In the genomic region with DNA sequence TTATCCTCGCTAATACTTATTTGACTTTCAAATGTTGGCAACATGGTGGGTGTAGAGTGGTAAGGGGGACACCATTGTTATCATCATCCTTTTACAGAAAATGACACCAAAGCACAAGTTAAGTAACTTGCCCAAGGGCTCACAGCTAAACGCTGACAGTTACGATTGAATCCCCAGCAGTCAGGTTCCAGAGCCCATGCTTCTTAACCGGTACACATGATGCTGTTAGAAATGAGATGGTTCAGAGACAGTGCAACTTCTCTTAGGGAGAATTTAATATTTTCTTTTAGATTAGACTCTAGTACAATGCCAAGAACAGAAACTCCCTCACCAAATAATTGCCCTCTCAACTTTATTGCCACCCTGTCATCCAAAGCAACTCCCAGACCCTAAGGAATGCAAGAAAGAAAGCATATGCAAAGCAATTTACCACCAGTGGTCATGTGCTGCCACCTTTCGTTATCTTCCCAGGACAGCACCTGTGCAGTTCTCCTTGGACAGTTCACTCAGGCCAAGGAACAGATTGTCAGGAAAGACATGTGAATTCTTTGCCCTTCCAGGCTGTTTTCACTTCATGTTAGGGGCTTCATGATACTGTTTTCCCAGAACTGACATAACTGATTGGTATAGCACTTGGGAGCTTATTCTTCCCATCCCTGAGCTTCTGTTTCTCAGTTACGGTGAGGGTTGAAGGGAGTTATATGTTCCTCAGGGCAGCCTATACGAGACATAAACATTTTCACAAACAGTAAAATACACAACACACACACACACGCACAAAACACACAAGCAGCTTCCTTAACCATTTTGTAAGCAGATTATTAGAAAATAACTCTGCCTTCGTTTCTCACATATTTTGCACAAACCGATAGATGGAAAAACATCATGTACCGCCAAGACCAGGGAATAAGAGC, we compare ENCODE assay signal across 8 cellular contexts. TPM values are rescaled to one million over a fixed set of nuclear protein-coding genes. Genes with fewer than 3 reads are reported as not detected.
DNase-seq lines count a peak whose midpoint lies in the region; ATAC-seq, FAIRE-seq and TF ChIP-seq lines count a peak whose summit lies in the region.

No MANE protein-coding gene starts in this region.

- H3K9me3 Mint-ChIP-seq in CD4-positive, CD25-positive, alpha-beta regulatory T cell: no peaks in the 10 kb centered on the region
- H3K9me3 Mint-ChIP-seq in naive B cell: no peaks in the 10 kb centered on the region

- peak; percentile 35 to 41 for ATAC-seq in CD4-positive, CD25-positive, alpha-beta regulatory T cell (ENCODE audit: low read depth in 2 of 2)
- ATAC-seq in naive B cell (ENCODE audit: low read depth in 2 of 2): no peak
- ATAC-seq in GM19455 (IDR thresholded peaks at IDR 0.05; ENCODE audit: unreplicated experiment): no peak
- no peak for ATAC-seq in omental fat pad (ENCODE audit: low FRiP score)

- peak; percentile 72; the same call in 1 of the 2 replicates for TF ChIP-seq POLR2A in GM12892 (IDR thresholded peaks at IDR 0.05; ENCODE audit: low read depth, low read length)

- H3K27me3 ChIP-seq in CD4-positive, CD25-positive, alpha-beta regulatory T cell (ENCODE audit: control insufficient read depth, insufficient read depth, low read length): no peaks in the 10 kb centered on the region
- H3K27me3 ChIP-seq in OCI-LY3 (ENCODE audit: low read depth, low read length) (no peaks in the 10 kb centered on the region), bronchial epithelial cell (ENCODE audit: control insufficient read depth, insufficient read depth, low read length) (no peaks in the 10 kb centered on the region)

- peaks cover 58% of the 10 kb centered on the region for H3K79me2 ChIP-seq in OCI-LY3 (ENCODE audit: low read length)

- no peak overlapping the region for H3K4me3 ChIP-seq in CD4-positive, CD25-positive, alpha-beta regulatory T cell (ENCODE audit: low read depth, low read length)
- H3K4me3 ChIP-seq in OCI-LY3 (ENCODE audit: low read length) (peak overlapping the region; percentile 44), bronchial epithelial cell (ENCODE audit: low read depth, low read length) (no peak overlapping the region)

- DNase-seq in CD4-positive, CD25-positive, alpha-beta regulatory T cell: peak; percentile 23 to 56 (median 36)
- DNase-seq in GM12892 (ENCODE audit: insufficient read length) (no peak), bronchial epithelial cell (ENCODE audit: low read depth) (peak; percentile 62), naive B cell (peak; percentile 42), midbrain (lab: John Stamatoyannopoulos, UW) (no peak), omental fat pad (ENCODE audit: low spot score) (no peak)

- H3K27ac Mint-ChIP-seq in CD4-positive, CD25-positive, alpha-beta regulatory T cell: peak overlapping the region in 2 of 3 donors; percentile 26 to 88
- peak overlapping the region; percentile 86 to 99 (median 97) for H3K27ac Mint-ChIP-seq in naive B cell

- peak overlapping the region; percentile 29; the same call in 1 of the 2 replicates for H3K9ac ChIP-seq in OCI-LY3 (ENCODE audit: low read length)

- no peaks in the 10 kb centered on the region for H3K36me3 ChIP-seq in CD4-positive, CD25-positive, alpha-beta regulatory T cell (ENCODE audit: control insufficient read depth, insufficient read depth, low read length)
- H3K36me3 ChIP-seq in OCI-LY3 (replicated peaks; ENCODE audit: low read depth, low read length): peaks cover 24% of the 10 kb centered on the region
- H3K36me3 ChIP-seq in bronchial epithelial cell (ENCODE audit: control insufficient read depth, insufficient read depth, low read length): no peaks in the 10 kb centered on the region

- no peaks in the 10 kb centered on the region for H3K36me3 Mint-ChIP-seq in CD4-positive, CD25-positive, alpha-beta regulatory T cell
- H3K36me3 Mint-ChIP-seq in naive B cell: peaks cover 23 to 28% of the 10 kb centered on the region in 2 donors

- H3K27ac ChIP-seq in CD4-positive, CD25-positive, alpha-beta regulatory T cell (ENCODE audit: insufficient read depth, low read length, poor library complexity, severe bottlenecking): no peak overlapping the region
- H3K27ac ChIP-seq in OCI-LY3 (ENCODE audit: low read length): peak overlapping the region; percentile 61

- peak overlapping the region in 1 of 4 donors; percentile 48 for H3K4me3 Mint-ChIP-seq in CD4-positive, CD25-positive, alpha-beta regulatory T cell
- H3K4me3 Mint-ChIP-seq in naive B cell: peak overlapping the region; percentile 85 to 100 (median 99)

- peak; percentile 87 for FAIRE-seq in GM12892 (lab: Jason Lieb, UNC)
- no peak for FAIRE-seq in bronchial epithelial cell (lab: Jason Lieb, UNC)

- no peak overlapping the region for H2AFZ ChIP-seq in OCI-LY3 (ENCODE audit: low read depth, low read length)

- H3K27me3 Mint-ChIP-seq in CD4-positive, CD25-positive, alpha-beta regulatory T cell: no peaks in the 10 kb centered on the region
- H3K27me3 Mint-ChIP-seq in naive B cell: no peaks in the 10 kb centered on the region

- H4K20me1 ChIP-seq in OCI-LY3 (ENCODE audit: insufficient read depth, low read length): 0 out of 2 replicates have a peak, but pooled peaks cover 9% of the 10 kb centered on the region

- TF ChIP-seq CTCF in OCI-LY3 (IDR thresholded peaks at IDR 0.05; ENCODE audit: low read depth, low read length) (peak; percentile 71), bronchial epithelial cell (IDR thresholded peaks at IDR 0.05; ENCODE audit: insufficient read depth, low read length, severe bottlenecking) (peak; percentile 71), omental fat pad (IDR thresholded peaks at IDR 0.05) (no peak)

- peaks cover 29 to 75% (median 51%) of the 10 kb centered on the region in 4 donors for H3K4me1 Mint-ChIP-seq in CD4-positive, CD25-positive, alpha-beta regulatory T cell
- H3K4me1 Mint-ChIP-seq in naive B cell: peaks cover 86 to 93% (median 86%) of the 10 kb centered on the region in 3 donors

- no peaks in the 10 kb centered on the region for H3K9me3 ChIP-seq in CD4-positive, CD25-positive, alpha-beta regulatory T cell (ENCODE audit: control insufficient read depth in 2 of 2, low read length in 2 of 2)
- H3K9me3 ChIP-seq in OCI-LY3 (ENCODE audit: insufficient read depth, low read length): peaks cover 3% of the 10 kb centered on the region; the same call in 1 of the 2 replicates

- peak overlapping the region; percentile 72 for H3K4me2 ChIP-seq in OCI-LY3 (ENCODE audit: low read length)

- H3K4me1 ChIP-seq in CD4-positive, CD25-positive, alpha-beta regulatory T cell (ENCODE audit: control insufficient read depth, insufficient read depth, low read length, poor library complexity, severe bottlenecking): peaks cover 38% of the 10 kb centered on the region
- peaks cover 75% of the 10 kb centered on the region for H3K4me1 ChIP-seq in OCI-LY3 (ENCODE audit: low read length)

RNA-seq across cellular contexts. Expression of gene HLA-DMA, which starts 5.1 kb away (rescaled TPM):
- total RNA-seq in CD4-positive, CD25-positive, alpha-beta regulatory T cell: 53.1 TPM
- 10 to 100 TPM; 32.3 to 89.3 (median 70.1) TPM for polyA plus RNA-seq in CD4-positive, CD25-positive, alpha-beta regulatory T cell
- polyA plus RNA-seq in GM12892 (2012; ENCODE audit: missing spikeins): 301 TPM
- 0.26 and 2.8 TPM in 2 replicates for total RNA-seq in bronchial epithelial cell
- 1,000 to 10,000 TPM; 1,101 to 1,557 (median 1,371) TPM for polyA plus RNA-seq in naive B cell (ENCODE audit: low read depth in 6 of 6)
- total RNA-seq in omental fat pad: 10 to 100 TPM; 27.6 to 81.7 (median 55.7) TPM

RNA-seq across cellular contexts. Expression of gene HLA-DMB, which starts 7.0 kb away (rescaled TPM):
- 17.6 TPM for total RNA-seq in CD4-positive, CD25-positive, alpha-beta regulatory T cell
- 10 to 100 TPM; 12.8 to 44.2 (median 32.4) TPM for polyA plus RNA-seq in CD4-positive, CD25-positive, alpha-beta regulatory T cell
- 251 TPM for polyA plus RNA-seq in GM12892 (2012; ENCODE audit: missing spikeins)
- total RNA-seq in bronchial epithelial cell: 0.26 and 0.38 TPM in 2 replicates
- polyA plus RNA-seq in naive B cell (ENCODE audit: low read depth in 6 of 6): 1,000 to 10,000 TPM; 1,171 to 1,354 (median 1,198) TPM
- total RNA-seq in omental fat pad: 10 to 100 TPM; 18.4 to 79.6 (median 35.0) TPM

RNA-seq across cellular contexts. Expression of gene BRD2, which starts 20.6 kb away (rescaled TPM):
- total RNA-seq in CD4-positive, CD25-positive, alpha-beta regulatory T cell: 425 TPM
- 10 to 100 TPM; 43.9 to 58.7 (median 53.8) TPM for polyA plus RNA-seq in CD4-positive, CD25-positive, alpha-beta regulatory T cell
- 187 TPM for polyA plus RNA-seq in GM12892 (2012; ENCODE audit: missing spikeins)
- total RNA-seq in bronchial epithelial cell: 57.1 and 71.7 TPM in 2 replicates
- 100 to 1,000 TPM in 1 of 6 donors, 10 to 100 TPM in 5; 26.9 to 148 (median 48.5) TPM for polyA plus RNA-seq in naive B cell (ENCODE audit: low read depth in 6 of 6)
- 100 to 1,000 TPM; 133 to 257 (median 154) TPM for total RNA-seq in omental fat pad

Comparison
In these comparisons a context has a peak if more than half of its experiments do, and no peak if none do; other contexts are left out.
1. ATAC-seq: peak in CD4-positive, CD25-positive, alpha-beta regulatory T cell (2 of 2); none in naive B cell (0 of 2), GM19455 (single experiment) and omental fat pad (single experiment).
2. DNase-seq: peak in CD4-positive, CD25-positive, alpha-beta regulatory T cell (3 of 3), bronchial epithelial cell (single experiment) and naive B cell (single experiment); none in GM12892 (single experiment), midbrain (single experiment) and omental fat pad (single experiment).
3. CTCF ChIP-seq: peak in OCI-LY3 (single experiment) and bronchial epithelial cell (single experiment); none in omental fat pad (0 of 3).
4. RNA of gene HLA-DMB, which starts 7.0 kb away (total RNA-seq): 18.4 to 79.6 TPM in omental fat pad and 17.6 TPM in CD4-positive, CD25-positive, alpha-beta regulatory T cell (single experiment); 0.26 to 0.38 TPM in bronchial epithelial cell; every median in the first group is over 10 times any median in the second.